Comparison of ENCODE assay signal across 10 cellular contexts in the genomic region with DNA sequence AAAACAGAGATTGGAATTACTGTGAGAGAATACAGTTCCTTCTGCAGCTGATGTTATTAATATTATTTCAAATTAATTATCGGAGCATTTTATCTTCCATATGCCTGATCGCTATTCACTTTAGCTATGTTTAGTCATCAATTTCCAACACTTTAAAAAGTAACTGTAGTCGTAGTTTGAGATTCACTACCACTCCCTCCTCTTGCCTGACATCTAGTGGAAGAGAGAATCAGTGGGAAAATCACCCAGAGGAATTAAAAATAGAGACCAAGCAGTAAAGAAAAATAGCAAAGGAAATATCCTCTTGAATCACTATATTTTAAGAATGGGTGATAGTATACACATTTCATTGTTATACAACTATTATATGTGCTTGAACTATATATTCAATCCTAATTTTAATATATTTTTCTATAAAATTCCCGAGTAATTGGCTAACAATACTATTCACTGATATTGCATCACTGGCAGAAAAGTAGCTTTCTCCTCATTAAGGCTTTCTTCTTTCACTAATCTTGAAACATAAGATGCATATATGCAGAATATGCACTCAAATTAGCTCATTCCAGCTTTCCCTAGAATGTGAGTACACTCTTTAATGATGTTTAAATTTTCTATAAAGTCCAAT.
DNase-seq lines count a peak whose midpoint lies in the region; FAIRE-seq and TF ChIP-seq lines count a peak whose summit lies in the region.
"Had no signal": no experiment of that assay in that cellular context is flagged by ENCODE, and none has a peak within 500 bp of the region (broad histone marks: within the 10 kb centered on the region; RNA-seq: fewer than 3 reads in every experiment).

No MANE protein-coding gene starts in this region.

- H3K36me3 Mint-ChIP-seq in activated T-helper 2 cell treated with anti-CD3 and anti-CD28 coated beads, Interferon-gamma antibody, Interleukin-2, Interleukin-4, amounts not matched to agents 10 μg/mL and 5 μg/mL and 100 μg/mL, durations not matched to agents 14 hours and 24 hours and 36 hours (ENCODE audit: low read depth) = no peaks in the 10 kb centered on the region

- DNase-seq in D341Med (ENCODE audit: low spot score) = peak; percentile 29
- peak; percentile 31 for DNase-seq in HTR-8/SVneo (ENCODE audit: insufficient read length, low spot score)
- DNase-seq in SK-N-DZ (ENCODE audit: low spot score) = peak; percentile 17
- no peak for DNase-seq in kidney epithelial cell (ENCODE audit: low read depth)
- DNase-seq in activated T-helper 2 cell treated with anti-CD3 and anti-CD28 coated beads, Interferon-gamma antibody, Interleukin-2, Interleukin-4, amounts not matched to agents 10 μg/mL and 5 μg/mL and 100 μg/mL, durations not matched to agents 14 hours and 24 hours and 36 hours (ENCODE audit: low spot score) = no peak
- DNase-seq in NCI-H1436 treated with DMSO at 0.1 percent for 48 hours (lab: John Stamatoyannopoulos, UW) = no peak
- DNase-seq in stimulated activated naive CD4-positive, alpha-beta T cell (lab: John Stamatoyannopoulos, UW) = no peak
- no peak for DNase-seq in activated T-cell treated with anti-CD3 and anti-CD28 coated beads for 4 hours
- DNase-seq: caudate nucleus had no signal

- no peak overlapping the region for H3K4me3 Mint-ChIP-seq in activated T-helper 2 cell treated with anti-CD3 and anti-CD28 coated beads, Interferon-gamma antibody, Interleukin-2, Interleukin-4, amounts not matched to agents 10 μg/mL and 5 μg/mL and 100 μg/mL, durations not matched to agents 14 hours and 24 hours and 36 hours (ENCODE audit: low read depth)

- no peak for FAIRE-seq in HTR-8/SVneo (lab: Jason Lieb, UNC)

- intact Hi-C loops in activated T-helper 2 cell treated with anti-CD3 and anti-CD28 coated beads, Interferon-gamma antibody, Interleukin-2, Interleukin-4, amounts not matched to agents 10 μg/mL and 5 μg/mL and 100 μg/mL, durations not matched to agents 14 hours and 24 hours and 36 hours (cut with micrococcal nuclease) = no loop called here

- H3K27me3 ChIP-seq in kidney epithelial cell (ENCODE audit: control insufficient read depth, insufficient read depth, low read length) = no peaks in the 10 kb centered on the region

- H3K36me3 ChIP-seq in kidney epithelial cell (ENCODE audit: control insufficient read depth, insufficient read depth, low read length) = no peaks in the 10 kb centered on the region

- H3K9me3 Mint-ChIP-seq in activated T-helper 2 cell treated with anti-CD3 and anti-CD28 coated beads, Interferon-gamma antibody, Interleukin-2, Interleukin-4, amounts not matched to agents 10 μg/mL and 5 μg/mL and 100 μg/mL, durations not matched to agents 14 hours and 24 hours and 36 hours = peaks cover 27% of the 10 kb centered on the region

- H3K4me3 ChIP-seq in kidney epithelial cell (ENCODE audit: low read depth, low read length) = no peak overlapping the region
- H3K4me3 ChIP-seq: lung had no signal

- H3K27ac Mint-ChIP-seq in activated T-helper 2 cell treated with anti-CD3 and anti-CD28 coated beads, Interferon-gamma antibody, Interleukin-2, Interleukin-4, amounts not matched to agents 10 μg/mL and 5 μg/mL and 100 μg/mL, durations not matched to agents 14 hours and 24 hours and 36 hours = no peak overlapping the region

- H3K4me1 Mint-ChIP-seq in activated T-helper 2 cell treated with anti-CD3 and anti-CD28 coated beads, Interferon-gamma antibody, Interleukin-2, Interleukin-4, amounts not matched to agents 10 μg/mL and 5 μg/mL and 100 μg/mL, durations not matched to agents 14 hours and 24 hours and 36 hours (ENCODE audit: low read depth) = no peaks in the 10 kb centered on the region

- no peaks in the 10 kb centered on the region for H3K27me3 Mint-ChIP-seq in activated T-helper 2 cell treated with anti-CD3 and anti-CD28 coated beads, Interferon-gamma antibody, Interleukin-2, Interleukin-4, amounts not matched to agents 10 μg/mL and 5 μg/mL and 100 μg/mL, durations not matched to agents 14 hours and 24 hours and 36 hours (ENCODE audit: low read depth)

- peak; percentile 45 for TF ChIP-seq CTCF in kidney epithelial cell (IDR thresholded peaks at IDR 0.05; ENCODE audit: insufficient read depth, low read length, poor library complexity, severe bottlenecking)

Comparison
In these comparisons a context has a peak if more than half of its experiments do, and no peak if none do; other contexts are left out.
1. DNase-seq: peak in D341Med (single experiment), HTR-8/SVneo (single experiment) and SK-N-DZ (single experiment); none in kidney epithelial cell (single experiment), activated T-helper 2 cell treated with anti-CD3 and anti-CD28 coated beads, Interferon-gamma antibody, Interleukin-2, Interleukin-4, amounts not matched to agents 10 μg/mL and 5 μg/mL and 100 μg/mL, durations not matched to agents 14 hours and 24 hours and 36 hours (single experiment), NCI-H1436 treated with DMSO at 0.1 percent for 48 hours (single experiment), stimulated activated naive CD4-positive, alpha-beta T cell (0 of 6) and activated T-cell treated with anti-CD3 and anti-CD28 coated beads for 4 hours (single experiment).